9 cellular contexts compared by ENCODE assay signal in genomic region chr14:102929349-102930137, GRCh38. TPM values are rescaled to one million over a fixed set of nuclear protein-coding genes. Genes with fewer than 3 reads are reported as not detected.
A peak's percentile ranks its signal among the peaks of the same experiment; 100 is the strongest.
DNase-seq lines count a peak whose midpoint lies in the region; TF ChIP-seq lines count a peak whose summit lies in the region.
"Had no signal": no experiment of that assay in that cellular context is flagged by ENCODE, and none has a peak within 500 bp of the region (broad histone marks: within the 10 kb centered on the region; RNA-seq: fewer than 3 reads in every experiment).

No MANE protein-coding gene starts in this region.

- no peaks in the 10 kb centered on the region for H3K36me3 ChIP-seq in Caco-2 (ENCODE audit: control insufficient read depth, insufficient read depth, low read length)
- peaks cover 4% of the 10 kb centered on the region; the same call in 1 of the 2 replicates for H3K36me3 ChIP-seq in WERI-Rb-1
- peaks cover 7% of the 10 kb centered on the region for H3K36me3 ChIP-seq in rectal smooth muscle tissue (ENCODE audit: control insufficient read depth, insufficient read depth, low read length)

- peak overlapping the region; percentile 79 for H3K4me3 Mint-ChIP-seq in Caco-2 (ENCODE audit: unreplicated experiment)

- BruUV-seq in Caco-2 (replicated peaks; lab: Mats Ljungman, UMichigan) = no TSS peak

- intact Hi-C loops in Caco-2 (cut with micrococcal nuclease; ENCODE audit: unreplicated experiment) = loop anchor here (10.0 kb wide), 1 partner anchor 405 kb away; no protein-coding TSS in a partner anchor

- H3K4me1 ChIP-seq in Caco-2 (peaks cover 10% of the 10 kb centered on the region), rectal smooth muscle tissue (ENCODE audit: control insufficient read depth, insufficient read depth, low read length) (peaks cover 2% of the 10 kb centered on the region)

- H3K9me3 Mint-ChIP-seq in Caco-2 (ENCODE audit: unreplicated experiment) = no peaks in the 10 kb centered on the region

- DNase-seq in Caco-2 (peak in 1 of 2 experiments; percentile 49), WERI-Rb-1 (no peak), NCI-H1694 treated with DMSO at 0.1 percent for 48 hours (lab: John Stamatoyannopoulos, UW) (no peak), NCI-H345 treated with DMSO at 0.1 percent for 48 hours (lab: John Stamatoyannopoulos, UW; ENCODE audit: unreplicated experiment) (no peak), NCI-H524 (lab: John Stamatoyannopoulos, UW) (no peak)
- DNase-seq in central memory CD4-positive, alpha-beta T cell = no peak
- DNase-seq: activated CD8-positive, alpha-beta T cell treated with anti-CD3 and anti-CD28 coated beads, Interleukin-2, amount 10 ng/mL, durations not matched to agents 7 days and 5 days had no signal

- H3K4me3 ChIP-seq in Caco-2 (ENCODE audit: low read depth, low read length) (peak overlapping the region; percentile 79), WERI-Rb-1 (ENCODE audit: low read depth, low read length) (peak overlapping the region; percentile 49), iPS-18c (ENCODE audit: insufficient read depth, low read depth, low read length) (peak overlapping the region; percentile 75), rectal smooth muscle tissue (ENCODE audit: low read length) (peak overlapping the region; percentile 72)

- no peak overlapping the region for H3K27ac Mint-ChIP-seq in Caco-2 (ENCODE audit: unreplicated experiment)
- H3K27ac Mint-ChIP-seq: activated CD8-positive, alpha-beta T cell treated with anti-CD3 and anti-CD28 coated beads, Interleukin-2, amount 10 ng/mL, durations not matched to agents 7 days and 5 days had no signal

- H3K9me3 ChIP-seq in Caco-2 = no peaks in the 10 kb centered on the region
- H3K9me3 ChIP-seq in WERI-Rb-1 (ENCODE audit: severe bottlenecking) = no peaks in the 10 kb centered on the region
- peaks cover 2% of the 10 kb centered on the region for H3K9me3 ChIP-seq in iPS-18c (ENCODE audit: control insufficient read depth, insufficient read depth, low read length)

- H3K27me3 Mint-ChIP-seq in Caco-2 (ENCODE audit: insufficient read depth, unreplicated experiment) = no peaks in the 10 kb centered on the region

- no peak overlapping the region for H3K27ac ChIP-seq in WERI-Rb-1
- no peak overlapping the region for H3K27ac ChIP-seq in rectal smooth muscle tissue (ENCODE audit: low read depth, low read length)

- H3K36me3 Mint-ChIP-seq in Caco-2 (ENCODE audit: insufficient read depth, unreplicated experiment) = peaks cover 64% of the 10 kb centered on the region

- peak overlapping the region; percentile 2 for H3K9ac ChIP-seq in rectal smooth muscle tissue (ENCODE audit: low read length)

- POLR2A ChIA-PET in Caco-2 (lab: Charles Lee) = no interaction called here

- H3K27me3 ChIP-seq in Caco-2 (replicated peaks; ENCODE audit: control insufficient read depth, insufficient read depth, low read length) (no peaks in the 10 kb centered on the region), WERI-Rb-1 (ENCODE audit: insufficient read depth, low read depth, severe bottlenecking) (peaks cover 14% of the 10 kb centered on the region), rectal smooth muscle tissue (ENCODE audit: control insufficient read depth, insufficient read depth, low read length) (peaks cover 10% of the 10 kb centered on the region)

- no peaks in the 10 kb centered on the region for H3K4me1 Mint-ChIP-seq in Caco-2 (ENCODE audit: low read depth, unreplicated experiment)

- no peak for TF ChIP-seq CTCF in Caco-2 (IDR thresholded peaks at IDR 0.05; ENCODE audit: insufficient read depth in 1 of 2, low read depth in 1 of 2, low read length in 1 of 2, severe bottlenecking in 1 of 2, unreplicated experiment in 1 of 2)
- TF ChIP-seq CTCF in WERI-Rb-1 (IDR thresholded peaks at IDR 0.05; ENCODE audit: low read depth, low read length) = no peak

- CTCF ChIA-PET in Caco-2 (lab: Charles Lee) = no interaction called here

RNA-seq across cellular contexts. Expression of gene AMN, which starts 7.1 kb away (rescaled TPM):
- total RNA-seq in Caco-2 (2022) = 70.7 TPM in 2 replicates
